In genomic region chr4:79331126-79331876, GRCh38 we compare ENCODE assay signal across 19 cellular contexts. TPM values are rescaled to one million over a fixed set of nuclear protein-coding genes. Genes with fewer than 3 reads are reported as not detected.
A peak's percentile ranks its signal among the peaks of the same experiment; 100 is the strongest.
DNase-seq lines count a peak whose midpoint lies in the region; ATAC-seq and TF ChIP-seq lines count a peak whose summit lies in the region.
"Had no signal": no experiment of that assay in that cellular context is flagged by ENCODE, and none has a peak within 500 bp of the region (broad histone marks: within the 10 kb centered on the region; RNA-seq: fewer than 3 reads in every experiment).

No MANE protein-coding gene starts in this region.

- intact Hi-C loops in colonic mucosa (cut with DNase I): no loop called here
- intact Hi-C loops in dorsolateral prefrontal cortex (cut with DNase I): no loop called here

- H3K9me3 ChIP-seq in colonic mucosa: no peaks in the 10 kb centered on the region
- H3K9me3 ChIP-seq: A549, prostate gland, thoracic aorta had no signal

- H3K4me3 Mint-ChIP-seq in nephron progenitor cell: no peak overlapping the region
- H3K4me3 Mint-ChIP-seq in immature natural killer cell: no peak overlapping the region
- H3K4me3 Mint-ChIP-seq: activated T-cell treated with anti-CD3 and anti-CD28 coated beads, Interleukin-2, amount 50 U/mL, for 24 hours; CD8-positive, alpha-beta memory T cell; HFFc6 had no signal

- H3K4me3 ChIP-seq in colonic mucosa: no peak overlapping the region
- H3K4me3 ChIP-seq in dorsolateral prefrontal cortex: no peak overlapping the region
- H3K4me3 ChIP-seq: A549, prostate gland, thoracic aorta had no signal

- H3K27ac Mint-ChIP-seq in nephron progenitor cell (peak overlapping the region; percentile 57), immature natural killer cell (no peak overlapping the region)
- H3K27ac Mint-ChIP-seq: activated T-cell treated with anti-CD3 and anti-CD28 coated beads, Interleukin-2, amount 50 U/mL, for 24 hours; CD8-positive, alpha-beta memory T cell; HFFc6 had no signal

- no peaks in the 10 kb centered on the region for H3K36me3 ChIP-seq in colonic mucosa
- H3K36me3 ChIP-seq: prostate gland, thoracic aorta had no signal

- H3K27me3 ChIP-seq in colonic mucosa: no peaks in the 10 kb centered on the region
- H3K27me3 ChIP-seq in dorsolateral prefrontal cortex: no peaks in the 10 kb centered on the region
- H3K27me3 ChIP-seq: foreskin keratinocyte had no signal

- H3K9ac ChIP-seq in colonic mucosa (ENCODE audit: low read depth in 2 of 2, low read length in 2 of 2): no peak overlapping the region

- H3K36me3 Mint-ChIP-seq in nephron progenitor cell (ENCODE audit: low read depth): no peaks in the 10 kb centered on the region
- H3K36me3 Mint-ChIP-seq in immature natural killer cell: no peaks in the 10 kb centered on the region
- H3K36me3 Mint-ChIP-seq: CD8-positive, alpha-beta memory T cell had no signal

- peak; percentile 43 for DNase-seq in NCI-H146 (lab: John Stamatoyannopoulos, UW)
- no peak for DNase-seq in NCI-H146 treated with DMSO at 0.1 percent for 48 hours (lab: John Stamatoyannopoulos, UW; ENCODE audit: unreplicated experiment)
- peak; percentile 80 for DNase-seq in OCI-M1 (lab: John Stamatoyannopoulos, UW)
- DNase-seq in colonic mucosa: peak; percentile 20
- no peak for DNase-seq in nephron progenitor cell
- no peak for DNase-seq in dorsolateral prefrontal cortex
- no peak for DNase-seq in immature natural killer cell
- DNase-seq: activated CD4-positive, alpha-beta T cell treated with anti-CD3 and anti-CD28 coated beads for 1 hour; activated T-cell treated with anti-CD3 and anti-CD28 coated beads, Interleukin-2, amount 50 U/mL, for 24 hours; CD8-positive, alpha-beta memory T cell; HFFc6; NCI-H1694 treated with DMSO at 0.1 percent for 48 hours; NCI-H774 had no signal

- H3K4me1 Mint-ChIP-seq in nephron progenitor cell (no peaks in the 10 kb centered on the region), immature natural killer cell (no peaks in the 10 kb centered on the region)
- H3K4me1 Mint-ChIP-seq: CD8-positive, alpha-beta memory T cell had no signal

- no peak overlapping the region for H3K27ac ChIP-seq in colonic mucosa
- H3K27ac ChIP-seq in dorsolateral prefrontal cortex: no peak overlapping the region
- H3K27ac ChIP-seq: A549, foreskin keratinocyte, prostate gland, thoracic aorta had no signal

- ATAC-seq in HG03378 (IDR thresholded peaks at IDR 0.05; ENCODE audit: unreplicated experiment): no peak
- ATAC-seq: A549, foreskin keratinocyte had no signal

- TF ChIP-seq CTCF in colonic mucosa (IDR thresholded peaks at IDR 0.05): no peak
- TF ChIP-seq CTCF in nephron progenitor cell (IDR thresholded peaks at IDR 0.05): no peak
- no peak for TF ChIP-seq CTCF in dorsolateral prefrontal cortex (IDR thresholded peaks at IDR 0.05 in 54 of 56, conservative IDR thresholded peaks at IDR 0.05 in 2 of 56; ENCODE audit: low read depth in 1 of 56, partially characterized antibody in 56 of 56)

- no peaks in the 10 kb centered on the region for H3K4me1 ChIP-seq in colonic mucosa
- H3K4me1 ChIP-seq: A549, foreskin keratinocyte, prostate gland had no signal

- no peaks in the 10 kb centered on the region for H3K9me3 Mint-ChIP-seq in nephron progenitor cell
- H3K9me3 Mint-ChIP-seq in immature natural killer cell: peaks cover 2 to 7% (median 4%) of the 10 kb centered on the region in 6 donors
- H3K9me3 Mint-ChIP-seq: activated T-cell treated with anti-CD3 and anti-CD28 coated beads, Interleukin-2, amount 50 U/mL, for 24 hours had no signal

- H3K27me3 Mint-ChIP-seq in nephron progenitor cell (ENCODE audit: low read depth, poor library complexity) (no peaks in the 10 kb centered on the region), immature natural killer cell (ENCODE audit: low read depth in 3 of 3) (peaks cover 0 to 2% (median 0%) of the 10 kb centered on the region in 3 donors)
- H3K27me3 Mint-ChIP-seq: activated T-cell treated with anti-CD3 and anti-CD28 coated beads, Interleukin-2, amount 50 U/mL, for 24 hours; CD8-positive, alpha-beta memory T cell had no signal

RNA-seq across cellular contexts. Expression of gene NAA11, which starts 5.4 kb away (rescaled TPM):
- total RNA-seq in colonic mucosa: not detected
- under 1 TPM in 3 of 120 experiments, not detected in 117; 0.24 to 0.48 (median 0.28) TPM for total RNA-seq in dorsolateral prefrontal cortex
- not detected for polyA plus RNA-seq in immature natural killer cell
- total RNA-seq: CD8-positive, alpha-beta memory T cell; foreskin keratinocyte; HFFc6; kidney epithelial cell; thoracic aorta had no signal
- polyA plus RNA-seq: A549; CD8-positive, alpha-beta memory T cell; foreskin keratinocyte had no signal

Comparison
In these comparisons a context has a peak if more than half of its experiments do, and no peak if none do; other contexts are left out.
1. DNase-seq: peak in NCI-H146 (single experiment), OCI-M1 (single experiment) and colonic mucosa (single experiment); none in NCI-H146 treated with DMSO at 0.1 percent for 48 hours (single experiment), nephron progenitor cell (single experiment), dorsolateral prefrontal cortex (0 of 10) and immature natural killer cell (0 of 3).